In the genomic region with DNA sequence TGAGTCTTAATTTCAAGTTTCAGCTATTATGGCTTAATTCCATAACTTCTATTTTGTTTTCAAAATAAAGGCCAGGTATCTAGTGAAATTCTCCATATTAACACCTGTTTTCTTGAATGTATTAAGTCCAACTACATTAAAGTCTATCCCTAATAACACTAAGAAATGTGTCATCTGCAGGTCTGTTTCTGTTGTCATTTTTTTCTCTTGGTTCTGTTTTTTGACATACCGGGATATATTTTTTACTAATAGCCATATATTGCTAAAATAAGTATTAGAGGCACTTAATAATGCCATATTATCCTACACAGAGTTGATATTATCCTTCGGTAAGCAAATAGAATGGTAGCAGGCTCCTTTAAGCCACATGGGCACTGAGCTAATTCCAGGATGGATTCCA, we compare ENCODE assay signal across 36 cellular contexts.
"Had no signal": no experiment of that assay in that cellular context is flagged by ENCODE, and none has a peak within 500 bp of the region (broad histone marks: within the 10 kb centered on the region; RNA-seq: fewer than 3 reads in every experiment).

No MANE protein-coding gene starts in this region.

- H3K36me3 ChIP-seq: MG63 had no signal

- H3K27me3 ChIP-seq: MG63 had no signal

- H3K4me3 ChIP-seq: MG63 had no signal

- DNase-seq: Karpas-422, Kasumi-1, MG63, MM.1S, MV-4-11, NCI-H1048, NCI-H1092, NCI-H1092 treated with DMSO at 0.1 percent for 48 hours, NCI-H1105, NCI-H1105 treated with DMSO at 0.1 percent for 48 hours, NCI-H1417, NCI-H1417 treated with DMSO at 0.1 percent for 48 hours, NCI-H1436, NCI-H1436 treated with DMSO at 0.1 percent for 48 hours, NCI-H146, NCI-H1694, NCI-H1694 treated with DMSO at 0.1 percent for 48 hours, NCI-H187, NCI-H187 treated with DMSO at 0.1 percent for 48 hours, NCI-H1930, NCI-H2029, NCI-H2029 treated with DMSO at 0.1 percent for 48 hours, NCI-H2081, NCI-H2081 treated with DMSO at 0.1 percent for 48 hours, NCI-H2107, NCI-H2171, NCI-H2171 treated with DMSO at 0.1 percent for 48 hours, NCI-H2227 treated with DMSO at 0.1 percent for 48 hours, NCI-H226, NCI-H345, NCI-H446, NCI-H446 treated with DMSO at 0.1 percent for 48 hours, NCI-H510A, NCI-H510A treated with DMSO at 0.1 percent for 48 hours, NCI-H524, NCI-H524 treated with DMSO at 0.1 percent for 48 hours had no signal

- H3K9me3 ChIP-seq: MG63 had no signal
